In genomic region chr5:135859656-135860055, GRCh38 we compare ENCODE assay signal across 25 cellular contexts. TPM values are rescaled to one million over a fixed set of nuclear protein-coding genes. Genes with fewer than 3 reads are reported as not detected.
"Had no signal": no experiment of that assay in that cellular context is flagged by ENCODE, and none has a peak within 500 bp of the region (broad histone marks: within the 10 kb centered on the region; RNA-seq: fewer than 3 reads in every experiment).

No MANE protein-coding gene starts in this region.

- H3K27ac ChIP-seq: HL-60, KMS-11, SJSA1, SK-N-MC had no signal

- H3K4me1 Mint-ChIP-seq: IgD-negative memory B cell had no signal

- H3K9ac ChIP-seq: KMS-11 had no signal

- H3K27ac Mint-ChIP-seq: IgD-negative memory B cell had no signal

- H3K36me3 ChIP-seq: SJSA1 had no signal

- H3K4me3 Mint-ChIP-seq: IgD-negative memory B cell had no signal

- DNase-seq: Kasumi-1, MV-4-11, NCI-H1048, NCI-H1105, NCI-H1417, NCI-H1436 treated with DMSO at 0.1 percent for 48 hours, NCI-H1694, NCI-H1930, NCI-H2081, NCI-H2107, NCI-H2227 treated with DMSO at 0.1 percent for 48 hours, NCI-H524, NCI-H69, NCI-H774, Right ventricle myocardium superior, RPMI8226, SIG-M5 had no signal

- H3K4me3 ChIP-seq: K562, SJSA1, SK-N-MC had no signal

- H3K4me1 ChIP-seq: SJSA1 had no signal

RNA-seq across cellular contexts. Expression of gene SLC25A48, which starts 25.2 kb away (rescaled TPM):
- total RNA-seq: M059J, NCI-H460, Right ventricle myocardium superior, SJSA1 had no signal
- polyA plus RNA-seq: IgD-negative memory B cell had no signal

RNA-seq across cellular contexts. Expression of gene IL9, which starts 36.0 kb away (rescaled TPM):
- total RNA-seq: K562, M059J, NCI-H460, Right ventricle myocardium superior, SJSA1 had no signal
- polyA plus RNA-seq: IgD-negative memory B cell, K562 had no signal
